16 cellular contexts compared by ENCODE assay signal in genomic region chr1:109241841-109242301, GRCh38. TPM values are rescaled to one million over a fixed set of nuclear protein-coding genes. Genes with fewer than 3 reads are reported as not detected.
A peak's percentile ranks its signal among the peaks of the same experiment; 100 is the strongest.
DNase-seq lines count a peak whose midpoint lies in the region; ATAC-seq, FAIRE-seq and TF ChIP-seq lines count a peak whose summit lies in the region.
"Had no signal": no experiment of that assay in that cellular context is flagged by ENCODE, and none has a peak within 500 bp of the region (broad histone marks: within the 10 kb centered on the region; RNA-seq: fewer than 3 reads in every experiment).

No MANE protein-coding gene starts in this region.

- H3K4me1 ChIP-seq in GM23338 (ENCODE audit: insufficient read depth) (peaks cover 54% of the 10 kb centered on the region), HepG2 (ENCODE audit: insufficient read depth, low read length) (peaks cover 38% of the 10 kb centered on the region), HAP-1 (peaks cover 5% of the 10 kb centered on the region; the same call in 1 of the 2 replicates)
- H3K4me1 ChIP-seq: SJCRH30 had no signal

- peak in 1 of 10 experiments; percentile 28 for DNase-seq in CD4-positive, alpha-beta T cell
- DNase-seq in GM23338 (ENCODE audit: low spot score) (no peak), HepG2 (ENCODE audit: low spot score) (no peak), GM19240 (ENCODE audit: insufficient read length, low spot score) (no peak), HAP-1 (ENCODE audit: low spot score in 2 of 2) (no peak), amygdala (lab: John Stamatoyannopoulos, UW) (no peak)
- DNase-seq: activated CD8-positive, alpha-beta T cell treated with anti-CD3 and anti-CD28 coated beads for 36 hours; gastrocnemius medialis; mesenchymal stem cell; NCI-H2029; SJCRH30; stimulated activated CD4-positive, alpha-beta T cell treated with anti-CD3 and anti-CD28 coated beads, Interleukin-12 subunit alpha, Interleukin-12 subunit beta, amount 100 ng/mL, for 4 hours had no signal

- H3F3A ChIP-seq in GM23338 (replicated peaks; ENCODE audit: low read depth): peaks cover 32% of the 10 kb centered on the region

- H3K27ac ChIP-seq in CD4-positive, alpha-beta T cell (ENCODE audit: low read depth, low read length): no peak overlapping the region
- no peak overlapping the region for H3K27ac ChIP-seq in GM23338 (ENCODE audit: low read depth)
- H3K27ac ChIP-seq in HepG2 (ENCODE audit: extremely low read length, insufficient read depth, low read length): no peak overlapping the region
- H3K27ac ChIP-seq: gastrocnemius medialis, SJCRH30 had no signal

- H3K27me3 Mint-ChIP-seq in CD4-positive, alpha-beta T cell: no peaks in the 10 kb centered on the region
- peaks cover 20% of the 10 kb centered on the region for H3K27me3 Mint-ChIP-seq in GM23338 (ENCODE audit: insufficient read depth, low read depth, poor library complexity)
- peaks cover 14% of the 10 kb centered on the region for H3K27me3 Mint-ChIP-seq in activated T-helper 17 cell treated with anti-CD3 and anti-CD28 coated beads, Interleukin-2, amount 50 U/mL, for 72 hours

- in situ Hi-C loops in HepG2 (cut with HindIII; ENCODE audit: extremely low pct_ligation_motif_present, low pct_unique_long_range_greater_than_20kb) (no loop called here), HAP-1 (cut with MboI; ENCODE audit: low sequenced_read_pairs) (no loop called here)

- H3K79me2 ChIP-seq in GM23338 (replicated peaks; ENCODE audit: insufficient read depth): no peaks in the 10 kb centered on the region
- H3K79me2 ChIP-seq in HepG2 (ENCODE audit: insufficient read depth, low read length): no peaks in the 10 kb centered on the region

- H4K20me1 ChIP-seq in GM23338 (replicated peaks; ENCODE audit: insufficient read depth): no peaks in the 10 kb centered on the region
- H4K20me1 ChIP-seq in HepG2 (ENCODE audit: insufficient read depth, low read length): no peaks in the 10 kb centered on the region; the same call in 1 of the 2 replicates

- peaks cover 25% of the 10 kb centered on the region for H3K4me1 Mint-ChIP-seq in CD4-positive, alpha-beta T cell (ENCODE audit: low read depth)
- peaks cover 56% of the 10 kb centered on the region for H3K4me1 Mint-ChIP-seq in GM23338
- peaks cover 12% of the 10 kb centered on the region for H3K4me1 Mint-ChIP-seq in activated T-helper 17 cell treated with anti-CD3 and anti-CD28 coated beads, Interleukin-2, amount 50 U/mL, for 72 hours

- CTCF ChIA-PET in CD4-positive, alpha-beta T cell (lab: Charles Lee): no interaction called here
- CTCF ChIA-PET in HepG2 (lab: Yijun Ruan, JAX; ENCODE audit: low intra/inter-chr PET ratio, low total read pairs): interaction anchor here (1.3 kb wide), 1 partner anchor 22 kb away, joined by 4 read pairs; no protein-coding TSS in a partner anchor

- FAIRE-seq in HepG2 (lab: Jason Lieb, UNC): no peak
- FAIRE-seq: endometrium had no signal

- TF ChIP-seq EP300 in HepG2 (IDR thresholded peaks at IDR 0.05; ENCODE audit: low read depth in 2 of 2, low read length in 2 of 2) (no peak), HepG2 (CRISPR knock-in tag; IDR thresholded peaks at IDR 0.05; ENCODE audit: borderline replicate concordance) (no peak)

- H3K36me3 ChIP-seq in GM23338 (ENCODE audit: insufficient read depth): peaks cover 12% of the 10 kb centered on the region
- H3K36me3 ChIP-seq in HepG2 (replicated peaks in 1 of 2; ENCODE audit: control insufficient read depth in 1 of 2, insufficient read depth in 2 of 2, low read length in 2 of 2): peaks cover 5 to 24% of the 10 kb centered on the region in 2 experiments; a peak in 4 of 5 replicates
- H3K36me3 ChIP-seq in HAP-1 (replicated peaks): peaks cover 30% of the 10 kb centered on the region

- TF ChIP-seq CTCF in CD4-positive, alpha-beta T cell (IDR thresholded peaks at IDR 0.05): no peak
- TF ChIP-seq CTCF in GM23338 (conservative IDR thresholded peaks at IDR 0.05; ENCODE audit: low read depth in 2 of 2): no peak
- no peak for TF ChIP-seq CTCF in HepG2 (CRISPR knock-in tag; IDR thresholded peaks at IDR 0.05)

- H2AFZ ChIP-seq in GM23338 (no peak overlapping the region), HepG2 (ENCODE audit: low read length) (no peak overlapping the region)

- H3K9me3 ChIP-seq in CD4-positive, alpha-beta T cell (ENCODE audit: control insufficient read depth, low read length): no peaks in the 10 kb centered on the region
- no peaks in the 10 kb centered on the region for H3K9me3 ChIP-seq in HepG2 (ENCODE audit: low read length)
- H3K9me3 ChIP-seq in HAP-1: no peaks in the 10 kb centered on the region
- H3K9me3 ChIP-seq: gastrocnemius medialis, SJCRH30, suprapubic skin had no signal

- peak overlapping the region; percentile 77 for H3K4me2 ChIP-seq in GM23338
- H3K4me2 ChIP-seq in HepG2 (ENCODE audit: low read depth, low read length): no peak overlapping the region; the same call in 1 of the 2 replicates

- 33% methylated on average over 8 of the region's 8 CpGs for WGBS in HepG2 (ENCODE audit: low lambda C conversion rate)

- H3K9ac ChIP-seq in HepG2 (ENCODE audit: insufficient read depth, low read depth, low read length): no peak overlapping the region

- H3K9me3 Mint-ChIP-seq in CD4-positive, alpha-beta T cell: no peaks in the 10 kb centered on the region
- no peaks in the 10 kb centered on the region; the same call in 1 of the 3 replicates for H3K9me3 Mint-ChIP-seq in GM23338
- H3K9me3 Mint-ChIP-seq in activated T-helper 17 cell treated with anti-CD3 and anti-CD28 coated beads, Interleukin-2, amount 50 U/mL, for 72 hours: no peaks in the 10 kb centered on the region
- H3K9me3 Mint-ChIP-seq: activated CD8-positive, alpha-beta T cell treated with anti-CD3 and anti-CD28 coated beads for 36 hours had no signal

- H3K9me2 ChIP-seq in GM23338 (ENCODE audit: insufficient read depth): no peaks in the 10 kb centered on the region

- peak overlapping the region; percentile 62 for H3K27ac Mint-ChIP-seq in CD4-positive, alpha-beta T cell
- peak overlapping the region; percentile 26 for H3K27ac Mint-ChIP-seq in GM23338
- H3K27ac Mint-ChIP-seq in activated T-helper 17 cell treated with anti-CD3 and anti-CD28 coated beads, Interleukin-2, amount 50 U/mL, for 72 hours: peak overlapping the region; percentile 24
- H3K27ac Mint-ChIP-seq: activated CD8-positive, alpha-beta T cell treated with anti-CD3 and anti-CD28 coated beads for 36 hours had no signal

- peak in 1 of 2 experiments; percentile 31; a peak in 1 of 4 replicates for TF ChIP-seq POLR2A in HepG2 (IDR thresholded peaks at IDR 0.05; ENCODE audit: insufficient read depth in 1 of 2, low read depth in 2 of 2, low read length in 2 of 2)

- no peak for ATAC-seq in CD4-positive, alpha-beta T cell (ENCODE audit: poor library complexity)
- ATAC-seq in GM23338 (no peak), HepG2 (peak; percentile 3; the same call in 1 of the 3 replicates), HG03571 (IDR thresholded peaks at IDR 0.05; ENCODE audit: unreplicated experiment) (no peak)
- no peak for ATAC-seq in activated T-helper 17 cell treated with anti-CD3 and anti-CD28 coated beads, Interleukin-2, amount 50 U/mL, for 72 hours (replicated peaks)
- ATAC-seq: activated CD8-positive, alpha-beta T cell treated with anti-CD3 and anti-CD28 coated beads for 36 hours had no signal

- peaks cover 3% of the 10 kb centered on the region for H3K27me3 ChIP-seq in CD4-positive, alpha-beta T cell (ENCODE audit: control insufficient read depth, insufficient read depth, low read length)
- H3K27me3 ChIP-seq in GM23338 (ENCODE audit: insufficient read depth): no peaks in the 10 kb centered on the region
- H3K27me3 ChIP-seq in HepG2 (ENCODE audit: control insufficient read depth in 1 of 2, insufficient read depth in 2 of 2, low read length in 2 of 2): peaks cover 0 to 10% of the 10 kb centered on the region in 2 experiments; a peak in 3 of 5 replicates
- H3K27me3 ChIP-seq in HAP-1 (ENCODE audit: low read depth): no peaks in the 10 kb centered on the region
- H3K27me3 ChIP-seq: gastrocnemius medialis, SJCRH30, suprapubic skin had no signal

- H3K4me3 ChIP-seq in GM23338 (no peak overlapping the region), HepG2 (replicated peaks in 1 of 3; ENCODE audit: insufficient read depth in 1 of 3, low read depth in 2 of 3, low read length in 3 of 3) (peak overlapping the region in 1 of 3 experiments; percentile 11; a peak in 1 of 6 replicates), HAP-1 (no peak overlapping the region)
- H3K4me3 ChIP-seq: gastrocnemius medialis, SJCRH30, suprapubic skin had no signal

- intact Hi-C loops in CD4-positive, alpha-beta T cell (cut with DNase I, micrococcal nuclease): no loop called here
- intact Hi-C loops in HepG2 (cut with micrococcal nuclease; ENCODE audit: unreplicated experiment): loop anchor here (1.0 kb wide), 1 partner anchor 7 kb away; the partner anchor contains the start of gene CELSR2

- no TSS peak for BruUV-seq in HepG2 (replicated peaks; lab: Mats Ljungman, UMichigan)

- no peak overlapping the region for H3K4me3 Mint-ChIP-seq in CD4-positive, alpha-beta T cell
- no peak overlapping the region; the same call in 2 of the 3 replicates for H3K4me3 Mint-ChIP-seq in GM23338
- H3K4me3 Mint-ChIP-seq in activated T-helper 17 cell treated with anti-CD3 and anti-CD28 coated beads, Interleukin-2, amount 50 U/mL, for 72 hours: no peak overlapping the region
- H3K4me3 Mint-ChIP-seq: activated CD8-positive, alpha-beta T cell treated with anti-CD3 and anti-CD28 coated beads for 36 hours had no signal

- POLR2A ChIA-PET in CD4-positive, alpha-beta T cell (lab: Charles Lee): interaction anchor here (2.8 kb wide), 1 partner anchor 28 kb away, joined by 15 read pairs; the partner anchor contains the start of gene SARS1
- POLR2A ChIA-PET in HepG2 (lab: Yijun Ruan, JAX): interaction anchor here (0.6 to 0.7 kb wide), 2 partner anchors 13 to 165 kb away, joined by 3 read pairs; no protein-coding TSS in a partner anchor

- TF ChIP-seq RAD21 in HepG2 (CRISPR knock-in tag; IDR thresholded peaks at IDR 0.05): no peak

- H3K36me3 Mint-ChIP-seq in CD4-positive, alpha-beta T cell (ENCODE audit: low read depth): peaks cover 27% of the 10 kb centered on the region
- H3K36me3 Mint-ChIP-seq in GM23338 (ENCODE audit: low read depth): peaks cover 22% of the 10 kb centered on the region
- H3K36me3 Mint-ChIP-seq in activated T-helper 17 cell treated with anti-CD3 and anti-CD28 coated beads, Interleukin-2, amount 50 U/mL, for 72 hours (ENCODE audit: low read depth): peaks cover 23% of the 10 kb centered on the region

RNA-seq across cellular contexts. Expression of gene CELSR2, which starts 7.5 kb away (rescaled TPM):
- total RNA-seq in CD4-positive, alpha-beta T cell: 1 to 10 TPM; 3.6 TPM
- total RNA-seq in GM23338 (2014; rRNA removed; shearing (Covaris generic)): 30.4 and 35.1 TPM in 2 replicates
- polyA plus RNA-seq in GM23338 (2016; fragmentation: Nextera tagmentation; extraction: Ambion mirVana): 11.1 and 11.2 TPM in 2 replicates
- 1 to 10 TPM in 1 of 2 donors, under 1 TPM in 1; 0.77 to 1.3 TPM for total RNA-seq in activated T-helper 17 cell treated with anti-CD3 and anti-CD28 coated beads, Interleukin-2, amount 50 U/mL, for 72 hours
- total RNA-seq in HepG2 (2016; rRNA removed; fragmentation: Illumina TruSeq; extraction: Trizol): 3.1 and 4.0 TPM in 2 replicates
- 1.9 and 2.7 TPM in 2 replicates for total RNA-seq in HepG2 (2016; cell fraction: cytosol; rRNA removed; fragmentation: Illumina TruSeq; extraction: Trizol; ENCODE audit: low read depth)
- total RNA-seq in HepG2 (2016; cell fraction: insoluble cytoplasmic fraction; rRNA removed; fragmentation: Illumina TruSeq; extraction: Trizol): 2.4 and 4.3 TPM in 2 replicates
- total RNA-seq in HepG2 (2016; cell fraction: membrane; rRNA removed; fragmentation: Illumina TruSeq; extraction: Trizol): 1.9 and 2.3 TPM in 2 replicates
- 7.6 and 9.5 TPM in 2 replicates for total RNA-seq in HepG2 (2016; cell fraction: nucleus; rRNA removed; fragmentation: Illumina TruSeq; extraction: Trizol)
- 6.6 and 7.8 TPM in 2 replicates for polyA plus RNA-seq in HepG2 (2011; rRNA removed)
- polyA plus RNA-seq in HepG2 (2011; cell fraction: cytosol; rRNA removed): 3.6 and 4.4 TPM in 2 replicates
- 23.5 and 27.3 TPM in 2 replicates for polyA plus RNA-seq in HepG2 (2011; cell fraction: nucleus; rRNA removed)
- 5.9 and 7.3 TPM in 2 replicates for polyA plus RNA-seq in HepG2 (2012)
- polyA plus RNA-seq in HepG2 (2016; cell fraction: cytosol; fragmentation: Illumina TruSeq; extraction: Trizol; ENCODE audit: low read depth): 0.35 and 0.41 TPM in 2 replicates
- polyA plus RNA-seq in HepG2 (2016; cell fraction: insoluble cytoplasmic fraction; fragmentation: Illumina TruSeq; extraction: Trizol; ENCODE audit: low read depth): 2.4 and 3.9 TPM in 2 replicates
- polyA plus RNA-seq in HepG2 (2016; cell fraction: membrane; fragmentation: Illumina TruSeq; extraction: Trizol; ENCODE audit: low read depth): 0.68 TPM in 2 replicates
- polyA plus RNA-seq in HepG2 (2016; cell fraction: nucleus; fragmentation: Illumina TruSeq; extraction: Trizol; ENCODE audit: insufficient read depth, low read depth): 18.1 and 20.4 TPM in 2 replicates
- polyA minus RNA-seq in HepG2 (2011; rRNA and poly(A)+ RNA removed; ENCODE audit: low replicate concordance): 25.8 and 30.0 TPM in 2 replicates
- 7.9 and 9.1 TPM in 2 replicates for polyA minus RNA-seq in HepG2 (2011; cell fraction: cytosol; rRNA and poly(A)+ RNA removed)
- polyA minus RNA-seq in HepG2 (2011; cell fraction: nucleus; rRNA and poly(A)+ RNA removed): 13.4 and 15.3 TPM in 2 replicates

RNA-seq across cellular contexts. Expression of gene SARS1, which starts 28.2 kb away (rescaled TPM):
- total RNA-seq in CD4-positive, alpha-beta T cell: 100 to 1,000 TPM; 122 to 131 TPM
- 166 and 168 TPM in 2 replicates for total RNA-seq in GM23338 (2014; rRNA removed; shearing (Covaris generic))
- polyA plus RNA-seq in GM23338 (2016; fragmentation: Nextera tagmentation; extraction: Ambion mirVana): 125 and 141 TPM in 2 replicates
- total RNA-seq in activated T-helper 17 cell treated with anti-CD3 and anti-CD28 coated beads, Interleukin-2, amount 50 U/mL, for 72 hours: 100 to 1,000 TPM; 116 to 168 TPM
- 134 and 166 TPM in 2 replicates for total RNA-seq in HepG2 (2016; rRNA removed; fragmentation: Illumina TruSeq; extraction: Trizol)
- total RNA-seq in HepG2 (2016; cell fraction: cytosol; rRNA removed; fragmentation: Illumina TruSeq; extraction: Trizol; ENCODE audit: low read depth): 35.5 and 37.6 TPM in 2 replicates
- total RNA-seq in HepG2 (2016; cell fraction: insoluble cytoplasmic fraction; rRNA removed; fragmentation: Illumina TruSeq; extraction: Trizol): 133 and 171 TPM in 2 replicates
- 59.1 and 63.3 TPM in 2 replicates for total RNA-seq in HepG2 (2016; cell fraction: membrane; rRNA removed; fragmentation: Illumina TruSeq; extraction: Trizol)
- total RNA-seq in HepG2 (2016; cell fraction: nucleus; rRNA removed; fragmentation: Illumina TruSeq; extraction: Trizol): 64.5 and 74.2 TPM in 2 replicates
- polyA plus RNA-seq in HepG2 (2011; rRNA removed): 103 and 142 TPM in 2 replicates
- 112 and 159 TPM in 2 replicates for polyA plus RNA-seq in HepG2 (2011; cell fraction: cytosol; rRNA removed)
- polyA plus RNA-seq in HepG2 (2011; cell fraction: nucleus; rRNA removed): 105 and 142 TPM in 2 replicates
- polyA plus RNA-seq in HepG2 (2012): 149 and 254 TPM in 2 replicates
- 26.3 and 26.7 TPM in 2 replicates for polyA plus RNA-seq in HepG2 (2016; cell fraction: cytosol; fragmentation: Illumina TruSeq; extraction: Trizol; ENCODE audit: low read depth)
- 147 and 154 TPM in 2 replicates for polyA plus RNA-seq in HepG2 (2016; cell fraction: insoluble cytoplasmic fraction; fragmentation: Illumina TruSeq; extraction: Trizol; ENCODE audit: low read depth)
- 40.9 and 46.0 TPM in 2 replicates for polyA plus RNA-seq in HepG2 (2016; cell fraction: membrane; fragmentation: Illumina TruSeq; extraction: Trizol; ENCODE audit: low read depth)
- polyA plus RNA-seq in HepG2 (2016; cell fraction: nucleus; fragmentation: Illumina TruSeq; extraction: Trizol; ENCODE audit: insufficient read depth, low read depth): 89.4 and 93.0 TPM in 2 replicates
- 99.8 and 124 TPM in 2 replicates for polyA minus RNA-seq in HepG2 (2011; rRNA and poly(A)+ RNA removed; ENCODE audit: low replicate concordance)
- polyA minus RNA-seq in HepG2 (2011; cell fraction: cytosol; rRNA and poly(A)+ RNA removed): 50.9 and 77.1 TPM in 2 replicates
- 83.3 and 131 TPM in 2 replicates for polyA minus RNA-seq in HepG2 (2011; cell fraction: nucleus; rRNA and poly(A)+ RNA removed)

RNA-seq across cellular contexts. Expression of gene PSRC1, which starts 41.1 kb away (rescaled TPM):
- total RNA-seq in CD4-positive, alpha-beta T cell: under 1 TPM; 0.22 to 0.91 TPM
- 50.6 and 61.1 TPM in 2 replicates for total RNA-seq in GM23338 (2014; rRNA removed; shearing (Covaris generic))
- polyA plus RNA-seq in GM23338 (2016; fragmentation: Nextera tagmentation; extraction: Ambion mirVana) (51.4 and 55.0 TPM in 2 replicates), HepG2 (2011; rRNA removed) (23.9 and 30.3 TPM in 2 replicates)
- total RNA-seq in activated T-helper 17 cell treated with anti-CD3 and anti-CD28 coated beads, Interleukin-2, amount 50 U/mL, for 72 hours: 10 to 100 TPM; 17.5 to 20.3 TPM
- 26.5 and 28.6 TPM in 2 replicates for total RNA-seq in HepG2 (2016; rRNA removed; fragmentation: Illumina TruSeq; extraction: Trizol)
- total RNA-seq in HepG2 (2016; cell fraction: cytosol; rRNA removed; fragmentation: Illumina TruSeq; extraction: Trizol; ENCODE audit: low read depth): 15.7 and 18.2 TPM in 2 replicates
- total RNA-seq in HepG2 (2016; cell fraction: insoluble cytoplasmic fraction; rRNA removed; fragmentation: Illumina TruSeq; extraction: Trizol): 23.7 and 27.5 TPM in 2 replicates
- 24.4 and 25.4 TPM in 2 replicates for total RNA-seq in HepG2 (2016; cell fraction: membrane; rRNA removed; fragmentation: Illumina TruSeq; extraction: Trizol)
- total RNA-seq in HepG2 (2016; cell fraction: nucleus; rRNA removed; fragmentation: Illumina TruSeq; extraction: Trizol): 23.6 and 27.9 TPM in 2 replicates
- 11.8 and 18.1 TPM in 2 replicates for polyA plus RNA-seq in HepG2 (2011; cell fraction: cytosol; rRNA removed)
- 104 and 135 TPM in 2 replicates for polyA plus RNA-seq in HepG2 (2011; cell fraction: nucleus; rRNA removed)
- 12.2 and 19.3 TPM in 2 replicates for polyA plus RNA-seq in HepG2 (2012)
- polyA plus RNA-seq in HepG2 (2016; cell fraction: cytosol; fragmentation: Illumina TruSeq; extraction: Trizol; ENCODE audit: low read depth): 13.9 and 14.3 TPM in 2 replicates
- 37.5 and 41.0 TPM in 2 replicates for polyA plus RNA-seq in HepG2 (2016; cell fraction: insoluble cytoplasmic fraction; fragmentation: Illumina TruSeq; extraction: Trizol; ENCODE audit: low read depth)
- 24.3 and 27.2 TPM in 2 replicates for polyA plus RNA-seq in HepG2 (2016; cell fraction: membrane; fragmentation: Illumina TruSeq; extraction: Trizol; ENCODE audit: low read depth)
- polyA plus RNA-seq in HepG2 (2016; cell fraction: nucleus; fragmentation: Illumina TruSeq; extraction: Trizol; ENCODE audit: insufficient read depth, low read depth): 82.1 and 85.7 TPM in 2 replicates
- 12.7 and 26.2 TPM in 2 replicates for polyA minus RNA-seq in HepG2 (2011; rRNA and poly(A)+ RNA removed; ENCODE audit: low replicate concordance)
- 7.7 and 12.2 TPM in 2 replicates for polyA minus RNA-seq in HepG2 (2011; cell fraction: cytosol; rRNA and poly(A)+ RNA removed)
- 12.3 and 21.4 TPM in 2 replicates for polyA minus RNA-seq in HepG2 (2011; cell fraction: nucleus; rRNA and poly(A)+ RNA removed)

Comparison
In these comparisons a context has a peak if more than half of its experiments do, and no peak if none do; other contexts are left out.
1. RNA of gene PSRC1, which starts 41.1 kb away (total RNA-seq): 50.6 to 61.1 TPM in GM23338, 15.7 to 28.6 TPM in HepG2 and 17.5 to 20.3 TPM in activated T-helper 17 cell treated with anti-CD3 and anti-CD28 coated beads, Interleukin-2, amount 50 U/mL, for 72 hours; 0.22 to 0.91 TPM in CD4-positive, alpha-beta T cell; every median in the first group is over 4 times any median in the second.
2. Peak in every context shown above with its lines, with median percentiles within 50 percentile points of each other: H3K27ac Mint-ChIP-seq.